8 cellular contexts compared by ENCODE assay signal in genomic region chr19:57559404-57560025, GRCh38. TPM values are rescaled to one million over a fixed set of nuclear protein-coding genes. Genes with fewer than 3 reads are reported as not detected.
DNase-seq lines count a peak whose midpoint lies in the region; ATAC-seq and TF ChIP-seq lines count a peak whose summit lies in the region.

ZNF550 (minus strand) TSS chr19:57559863; CDS start chr19:57559682, 181 bp downstream.

- no peaks in the 10 kb centered on the region for H3K27me3 Mint-ChIP-seq in T-helper 1 cell treated with Interleukin-12 subunit alpha and Interleukin-12 subunit beta and Interleukin-4 antibody, amounts not matched to agents 30 μg/mL and 1 μg/mL, for 36 hours (ENCODE audit: low read depth)

- peaks cover 5 to 14% of the 10 kb centered on the region in 2 donors for H3K36me3 ChIP-seq in prostate gland

- no peaks in the 10 kb centered on the region for H3K4me1 ChIP-seq in prostate gland (replicated peaks)

- H3K4me3 ChIP-seq in GM12875 (ENCODE audit: low read depth, low read length) (peak within 1 kb of the TSS; percentile 83), prostate gland (peak within 1 kb of the TSS; percentile 65 to 82)

- TF ChIP-seq CTCF in GM12875 (IDR thresholded peaks at IDR 0.05; ENCODE audit: borderline replicate concordance, insufficient read depth, low read depth, low read length) = no peak
- TF ChIP-seq CTCF in prostate gland (IDR thresholded peaks at IDR 0.05) = no peak

- H3K36me3 Mint-ChIP-seq in T-helper 1 cell treated with Interleukin-12 subunit alpha and Interleukin-12 subunit beta and Interleukin-4 antibody, amounts not matched to agents 30 μg/mL and 1 μg/mL, for 36 hours (ENCODE audit: low read depth) = peaks cover 34% of the 10 kb centered on the region

- peaks cover 28% of the 10 kb centered on the region for H3K4me1 Mint-ChIP-seq in T-helper 1 cell treated with Interleukin-12 subunit alpha and Interleukin-12 subunit beta and Interleukin-4 antibody, amounts not matched to agents 30 μg/mL and 1 μg/mL, for 36 hours (ENCODE audit: low read depth)

- no peaks in the 10 kb centered on the region for H3K9me3 ChIP-seq in prostate gland

- peaks cover 56% of the 10 kb centered on the region for H3K9me3 Mint-ChIP-seq in T-helper 1 cell treated with Interleukin-12 subunit alpha and Interleukin-12 subunit beta and Interleukin-4 antibody, amounts not matched to agents 30 μg/mL and 1 μg/mL, for 36 hours

- peak within 1 kb of the TSS; percentile 99 for H3K4me3 Mint-ChIP-seq in T-helper 1 cell treated with Interleukin-12 subunit alpha and Interleukin-12 subunit beta and Interleukin-4 antibody, amounts not matched to agents 30 μg/mL and 1 μg/mL, for 36 hours

- no peaks in the 10 kb centered on the region for H3K27me3 ChIP-seq in prostate gland (replicated peaks; ENCODE audit: insufficient read depth)

- H3K27ac Mint-ChIP-seq in T-helper 1 cell treated with Interleukin-12 subunit alpha and Interleukin-12 subunit beta and Interleukin-4 antibody, amounts not matched to agents 30 μg/mL and 1 μg/mL, for 36 hours = peak within 1 kb of the TSS; percentile 95

- WGBS in prostate gland = 0% methylated on average over 53 of the region's 56 CpGs

- intact Hi-C loops in left ventricle myocardium superior (cut with micrococcal nuclease) = no loop called here
- intact Hi-C loops in prostate gland (cut with DNase I) = no loop called here

- H3K27ac ChIP-seq in prostate gland = peak within 1 kb of the TSS; percentile 68

- ATAC-seq in HG02763 (IDR thresholded peaks at IDR 0.05; ENCODE audit: unreplicated experiment) (peak; percentile 96), left ventricle myocardium superior (peak; percentile 99)

- DNase-seq in NCI-H1436 treated with DMSO at 0.1 percent for 48 hours (lab: John Stamatoyannopoulos, UW) = peak; percentile 33
- peak; percentile 15 to 92 (median 72) for DNase-seq in amygdala (lab: John Stamatoyannopoulos, UW)
- DNase-seq in left ventricle myocardium superior = peak; percentile 96
- DNase-seq in prostate gland (ENCODE audit: low spot score) = peak; percentile 89
- peak; percentile 92 for DNase-seq in ureter (ENCODE audit: low spot score)

- peak; percentile 64 for TF ChIP-seq POLR2A in prostate gland (IDR thresholded peaks at IDR 0.05)

RNA-seq across cellular contexts. Expression of gene ZNF550, which starts in this region (rescaled TPM):
- total RNA-seq in left ventricle myocardium superior (8.4 TPM), prostate gland (10 to 100 TPM in 1 of 2 donors, 1 to 10 TPM in 1; 8.5 to 12.8 TPM), ureter (16.4 TPM)

Comparison
In these comparisons a context has a peak if more than half of its experiments do, and no peak if none do; other contexts are left out.
1. Peak in every context shown above with its lines: DNase-seq, ATAC-seq, H3K4me3 ChIP-seq and H3K27ac ChIP-seq.
2. DNase-seq: peak in every context shown above with its lines; median percentile 96 in left ventricle myocardium superior; 92 in ureter; 89 in prostate gland; 72 in amygdala; 33 in NCI-H1436 treated with DMSO at 0.1 percent for 48 hours.